In the genomic region with DNA sequence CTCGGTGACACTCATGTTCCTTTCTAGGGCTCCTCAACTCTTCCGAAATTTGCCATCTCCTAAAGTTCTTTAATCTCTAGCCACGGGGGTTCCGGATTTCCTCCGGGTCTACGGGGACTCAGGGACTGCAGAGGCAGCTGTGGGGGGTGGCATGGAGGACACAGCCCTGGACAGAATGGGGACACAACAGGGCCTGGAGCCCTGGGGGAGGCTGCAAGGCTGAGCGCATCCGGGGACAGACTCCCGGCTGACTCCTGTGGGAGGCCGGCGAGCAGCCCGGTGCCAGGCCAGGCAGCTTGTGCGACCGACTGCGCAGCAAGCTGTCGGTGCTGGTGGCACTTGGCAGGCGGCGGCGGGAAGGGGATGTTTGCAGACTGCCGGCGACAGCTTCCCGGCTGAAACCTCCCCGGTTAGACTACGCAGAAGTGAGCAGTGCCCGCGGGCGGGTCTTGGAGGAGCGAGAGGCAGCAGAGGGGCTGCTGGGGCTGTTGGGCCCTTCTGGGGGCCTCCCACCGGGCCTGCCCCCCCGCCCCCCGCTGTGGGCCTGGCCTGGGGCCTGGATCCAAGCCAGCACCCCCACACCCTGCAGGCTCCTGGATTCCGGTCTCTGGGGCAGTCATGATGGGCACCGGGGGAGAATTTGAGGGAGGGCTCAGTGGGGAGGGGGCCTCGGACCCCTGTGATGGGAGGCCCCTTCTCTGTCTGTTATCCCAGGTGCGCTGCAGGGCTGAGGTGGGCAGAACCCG, we compare ENCODE assay signal across 10 cellular contexts.
A peak's percentile ranks its signal among the peaks of the same experiment; 100 is the strongest.
DNase-seq lines count a peak whose midpoint lies in the region; ATAC-seq lines count a peak whose summit lies in the region.
"Had no signal": no experiment of that assay in that cellular context is flagged by ENCODE, and none has a peak within 500 bp of the region (broad histone marks: within the 10 kb centered on the region; RNA-seq: fewer than 3 reads in every experiment).

No MANE protein-coding gene starts in this region.

- peaks cover under 1% of the 10 kb centered on the region for H3K36me3 Mint-ChIP-seq in central memory CD8-positive, alpha-beta T cell (ENCODE audit: insufficient read depth)

- ATAC-seq in central memory CD8-positive, alpha-beta T cell (replicated peaks; ENCODE audit: extremely low read depth, poor library complexity, severe bottlenecking), result peak; percentile 47
- no peak for ATAC-seq in HG03432 (IDR thresholded peaks at IDR 0.05; ENCODE audit: unreplicated experiment)

- H3K9me3 Mint-ChIP-seq in central memory CD8-positive, alpha-beta T cell, result no peaks in the 10 kb centered on the region

- no peak overlapping the region for H3K27ac Mint-ChIP-seq in central memory CD8-positive, alpha-beta T cell (ENCODE audit: low read depth)

- DNase-seq in DMS153 (lab: John Stamatoyannopoulos, UW) (peak; percentile 27), DMS153 treated with DMSO at 0.1 percent for 48 hours (lab: John Stamatoyannopoulos, UW; ENCODE audit: unreplicated experiment) (no peak), NCI-H774 (lab: John Stamatoyannopoulos, UW) (peak; percentile 18), NCI-H748 treated with DMSO at 0.1 percent for 48 hours (lab: John Stamatoyannopoulos, UW) (no peak), KG1 (lab: John Stamatoyannopoulos, UW) (no peak)
- DNase-seq in central memory CD8-positive, alpha-beta T cell (ENCODE audit: low spot score in 2 of 2), result no peak
- DNase-seq in stimulated activated CD4-positive, alpha-beta T cell treated with anti-CD3 and anti-CD28 coated beads, Interleukin-2, amount 100 ng/mL, for 24 hours, result peak; percentile 33
- DNase-seq: 8988T, NCI-H1436 treated with DMSO at 0.1 percent for 48 hours had no signal

- H3K4me1 Mint-ChIP-seq in central memory CD8-positive, alpha-beta T cell, result peaks cover 12% of the 10 kb centered on the region

- H3K27me3 Mint-ChIP-seq in central memory CD8-positive, alpha-beta T cell, result peaks cover 8% of the 10 kb centered on the region

- H3K4me3 Mint-ChIP-seq in central memory CD8-positive, alpha-beta T cell, result peak overlapping the region; percentile 58

Comparison
In these comparisons a context has a peak if more than half of its experiments do, and no peak if none do; other contexts are left out.
1. DNase-seq: peak in DMS153 (single experiment), NCI-H774 (single experiment) and stimulated activated CD4-positive, alpha-beta T cell treated with anti-CD3 and anti-CD28 coated beads, Interleukin-2, amount 100 ng/mL, for 24 hours (2 of 2); none in DMS153 treated with DMSO at 0.1 percent for 48 hours (single experiment), central memory CD8-positive, alpha-beta T cell (0 of 2), NCI-H748 treated with DMSO at 0.1 percent for 48 hours (single experiment) and KG1 (single experiment).